1 cellular context compared by ENCODE assay signal in genomic region chr6:10532392-10532791, GRCh38.
TF ChIP-seq lines count a peak whose summit lies in the region.

No MANE protein-coding gene starts in this region.

TF ChIP-seq in H1, 55 proteins besides CTCF, POLR2A, EP300 and RAD21 (continued from another document):
- no peak for TF ChIP-seq MAX (IDR thresholded peaks at IDR 0.05)
- TF ChIP-seq SIN3A (conservative IDR thresholded peaks at IDR 0.05 in 1 of 2, IDR thresholded peaks at IDR 0.05 in 1 of 2; ENCODE audit: low read depth in 1 of 2, low read length in 2 of 2) = no peak
- no peak for TF ChIP-seq RXRA (IDR thresholded peaks at IDR 0.05; ENCODE audit: insufficient read depth, low read depth, low read length)
- TF ChIP-seq TBP (IDR thresholded peaks at IDR 0.05; ENCODE audit: low read depth, low read length) = no peak
- TF ChIP-seq EGR1 (IDR thresholded peaks at IDR 0.05; ENCODE audit: borderline replicate concordance, low read depth, low read length) = no peak
- TF ChIP-seq SRF (IDR thresholded peaks at IDR 0.05; ENCODE audit: low read depth, low read length) = no peak
